Comparison of ENCODE assay signal across 8 cellular contexts in genomic region chr11:11621881-11622706, GRCh38. TPM values are rescaled to one million over a fixed set of nuclear protein-coding genes. Genes with fewer than 3 reads are reported as not detected.
DNase-seq lines count a peak whose midpoint lies in the region; ATAC-seq and TF ChIP-seq lines count a peak whose summit lies in the region.

GALNT18 (minus strand) TSS chr11:11622005.

- peak; percentile 97 for ATAC-seq in CD4-positive, alpha-beta T cell (ENCODE audit: poor library complexity)
- peak; percentile 96 for ATAC-seq in GM19397 (IDR thresholded peaks at IDR 0.05; ENCODE audit: unreplicated experiment)
- ATAC-seq in HG03521 (IDR thresholded peaks at IDR 0.05; ENCODE audit: unreplicated experiment), result peak; percentile 96
- ATAC-seq in effector memory CD8-positive, alpha-beta T cell (replicated peaks), result peak; percentile 94
- ATAC-seq in memory B cell (ENCODE audit: low read depth), result peak; percentile 92

- peak; percentile 22 to 58 (median 40) for DNase-seq in CD4-positive, alpha-beta T cell
- DNase-seq in NCI-H69 (lab: John Stamatoyannopoulos, UW) (peak; percentile 99), memory B cell (ENCODE audit: low spot score in 2 of 2) (peak; percentile 37 to 61)
- peak; percentile 78 for DNase-seq in activated CD8-positive, alpha-beta memory T cell treated with anti-CD3 and anti-CD28 coated beads for 24 hours
- DNase-seq in effector memory CD8-positive, alpha-beta T cell, result peak; percentile 22 to 39 (median 24)
- peak; percentile 69 to 77 (median 75) for DNase-seq in stimulated activated CD4-positive, alpha-beta T cell treated with anti-CD3 and anti-CD28 coated beads, TNF-alpha, amount 100 ng/mL, for 48 hours (ENCODE audit: low read depth in 3 of 3)

- H3K27ac ChIP-seq in CD4-positive, alpha-beta T cell (ENCODE audit: low read depth, low read length), result no peak within 1 kb of the TSS

- peaks cover 35% of the 10 kb centered on the region for H3K27me3 ChIP-seq in CD4-positive, alpha-beta T cell (ENCODE audit: control insufficient read depth, insufficient read depth, low read length)

- H3K9me3 ChIP-seq in CD4-positive, alpha-beta T cell (ENCODE audit: control insufficient read depth, low read length), result no peaks in the 10 kb centered on the region

- CTCF ChIA-PET in CD4-positive, alpha-beta T cell (lab: Charles Lee), result no interaction called here

- peaks cover 5% of the 10 kb centered on the region for H3K4me1 Mint-ChIP-seq in CD4-positive, alpha-beta T cell (ENCODE audit: low read depth)
- H3K4me1 Mint-ChIP-seq in effector memory CD8-positive, alpha-beta T cell (ENCODE audit: low read depth in 2 of 2), result peaks cover 0 to 7% of the 10 kb centered on the region in 2 donors
- H3K4me1 Mint-ChIP-seq in memory B cell, result no peaks in the 10 kb centered on the region

- TF ChIP-seq CTCF in CD4-positive, alpha-beta T cell (IDR thresholded peaks at IDR 0.05), result no peak

- H3K27ac Mint-ChIP-seq in CD4-positive, alpha-beta T cell, result no peak within 1 kb of the TSS
- no peak within 1 kb of the TSS for H3K27ac Mint-ChIP-seq in effector memory CD8-positive, alpha-beta T cell
- H3K27ac Mint-ChIP-seq in memory B cell, result no peak within 1 kb of the TSS

- H3K9me3 Mint-ChIP-seq in CD4-positive, alpha-beta T cell, result no peaks in the 10 kb centered on the region
- no peaks in the 10 kb centered on the region for H3K9me3 Mint-ChIP-seq in effector memory CD8-positive, alpha-beta T cell
- H3K9me3 Mint-ChIP-seq in memory B cell, result no peaks in the 10 kb centered on the region

- peak within 1 kb of the TSS; percentile 48 for H3K4me3 Mint-ChIP-seq in CD4-positive, alpha-beta T cell
- H3K4me3 Mint-ChIP-seq in effector memory CD8-positive, alpha-beta T cell, result peak within 1 kb of the TSS; percentile 66 to 74
- H3K4me3 Mint-ChIP-seq in memory B cell, result peak within 1 kb of the TSS; percentile 73

- POLR2A ChIA-PET in CD4-positive, alpha-beta T cell (lab: Charles Lee), result no interaction called here

- intact Hi-C loops in CD4-positive, alpha-beta T cell (cut with DNase I, micrococcal nuclease), result no loop called here

- no peaks in the 10 kb centered on the region for H3K36me3 Mint-ChIP-seq in CD4-positive, alpha-beta T cell (ENCODE audit: low read depth)
- no peaks in the 10 kb centered on the region for H3K36me3 Mint-ChIP-seq in effector memory CD8-positive, alpha-beta T cell (ENCODE audit: insufficient read depth)
- no peaks in the 10 kb centered on the region for H3K36me3 Mint-ChIP-seq in memory B cell

- H3K27me3 Mint-ChIP-seq in CD4-positive, alpha-beta T cell, result peaks cover 62% of the 10 kb centered on the region
- peaks cover 39 to 89% of the 10 kb centered on the region in 2 donors for H3K27me3 Mint-ChIP-seq in effector memory CD8-positive, alpha-beta T cell
- peaks cover 17% of the 10 kb centered on the region for H3K27me3 Mint-ChIP-seq in memory B cell

RNA-seq across cellular contexts. Expression of gene GALNT18, which starts in this region (rescaled TPM):
- total RNA-seq in CD4-positive, alpha-beta T cell, result under 1 TPM in 1 of 2 experiments, not detected in 1; 0.08 TPM

Comparison
In these comparisons a context has a peak if more than half of its experiments do, and no peak if none do; other contexts are left out.
1. Peak in DNase-seq and ATAC-seq in CD4-positive, alpha-beta T cell; RNA of the gene not detected or under 1 TPM.
2. DNase-seq: peak in every context shown above with its lines; median percentile 99 in NCI-H69; 78 in activated CD8-positive, alpha-beta memory T cell treated with anti-CD3 and anti-CD28 coated beads for 24 hours; 75 in stimulated activated CD4-positive, alpha-beta T cell treated with anti-CD3 and anti-CD28 coated beads, TNF-alpha, amount 100 ng/mL, for 48 hours; 49 in memory B cell; 40 in CD4-positive, alpha-beta T cell; 24 in effector memory CD8-positive, alpha-beta T cell.